In genomic region chrX:71253253-71254091, GRCh38 we compare ENCODE assay signal across 8 cellular contexts. TPM values are rescaled to one million over a fixed set of nuclear protein-coding genes. Genes with fewer than 3 reads are reported as not detected.
DNase-seq lines count a peak whose midpoint lies in the region; ATAC-seq and TF ChIP-seq lines count a peak whose summit lies in the region.

No MANE protein-coding gene starts in this region.

- peak overlapping the region; percentile 77 for H3K4me3 ChIP-seq in Jurkat, Clone E6-1 (ENCODE audit: low read length)
- peak overlapping the region; percentile 52 for H3K4me3 ChIP-seq in lung

- H3K36me3 Mint-ChIP-seq in WTC11 = peaks cover 20% of the 10 kb centered on the region

- DNase-seq in Daoy (ENCODE audit: low read depth) = peak; percentile 43
- no peak for DNase-seq in Jurkat, Clone E6-1 (ENCODE audit: low read depth, low spot score)
- DNase-seq in WTC11 (ENCODE audit: low spot score) = peak; percentile 67
- peak; percentile 66 for DNase-seq in dermis blood vessel endothelial cell
- DNase-seq in lung (ENCODE audit: low spot score) = no peak
- peak; percentile 35 to 53 for DNase-seq in stimulated activated naive CD8-positive, alpha-beta T cell treated with anti-CD3 and anti-CD28 coated beads, Interleukin-15, amount 100 ng/mL, for 72 hours
- no peak for DNase-seq in NCI-H128 (lab: John Stamatoyannopoulos, UW; ENCODE audit: unreplicated experiment)
- DNase-seq in DMS153 (lab: John Stamatoyannopoulos, UW) = no peak

- H3K36me3 ChIP-seq in lung (ENCODE audit: control insufficient read depth in 2 of 2, insufficient read depth in 2 of 2, low read length in 2 of 2) = peaks cover 4 to 7% of the 10 kb centered on the region in 2 donors

- ATAC-seq in WTC11 (peak; percentile 12), lung (ENCODE audit: insufficient read depth, low FRiP score) (no peak)
- no peak for ATAC-seq in stimulated activated naive CD8-positive, alpha-beta T cell treated with anti-CD3 and anti-CD28 coated beads, Interleukin-15, amount 100 ng/mL, for 72 hours

- CTCF ChIA-PET in WTC11 (lab: Charles Lee) = interaction anchor here (1.0 to 1.9 kb wide), 3 partner anchors 30 to 155 kb away, joined by 3 to 12 read pairs (median 8); partner anchors contain the start of genes NONO and TAF1

- H3K27ac ChIP-seq in lung (ENCODE audit: low read depth in 1 of 2, low read length in 1 of 2) = peak overlapping the region; percentile 3 to 48

- H3K4me1 ChIP-seq in lung (ENCODE audit: control insufficient read depth in 2 of 2, insufficient read depth in 2 of 2, low read length in 2 of 2) = no peaks in the 10 kb centered on the region

- TF ChIP-seq CTCF in WTC11 (IDR thresholded peaks at IDR 0.05) (no peak; the same call in 1 of the 2 replicates), lung (IDR thresholded peaks at IDR 0.05; ENCODE audit: control extremely low read depth, extremely low read depth) (no peak)

- WGBS in lung, 2 donors = 0 to 29% methylated on average over 19 to 35 of the region's 35 CpGs

- H3K27ac Mint-ChIP-seq in WTC11 = peak overlapping the region; percentile 83
- peak overlapping the region; percentile 91 to 98 for H3K27ac Mint-ChIP-seq in stimulated activated naive CD8-positive, alpha-beta T cell treated with anti-CD3 and anti-CD28 coated beads, Interleukin-15, amount 100 ng/mL, for 72 hours

- H3K27me3 Mint-ChIP-seq in WTC11 (ENCODE audit: low read depth) = no peaks in the 10 kb centered on the region
- no peaks in the 10 kb centered on the region for H3K27me3 Mint-ChIP-seq in stimulated activated naive CD8-positive, alpha-beta T cell treated with anti-CD3 and anti-CD28 coated beads, Interleukin-15, amount 100 ng/mL, for 72 hours

- H3K9me3 Mint-ChIP-seq in WTC11 = no peaks in the 10 kb centered on the region
- no peaks in the 10 kb centered on the region for H3K9me3 Mint-ChIP-seq in stimulated activated naive CD8-positive, alpha-beta T cell treated with anti-CD3 and anti-CD28 coated beads, Interleukin-15, amount 100 ng/mL, for 72 hours

- no peaks in the 10 kb centered on the region for H3K27me3 ChIP-seq in lung (ENCODE audit: control insufficient read depth, insufficient read depth)

- H3K9me3 ChIP-seq in lung (ENCODE audit: control insufficient read depth in 2 of 2, insufficient read depth in 1 of 2, low read length in 1 of 2) = no peaks in the 10 kb centered on the region

- H3K4me1 Mint-ChIP-seq in WTC11 = peaks cover 21% of the 10 kb centered on the region
- H3K4me1 Mint-ChIP-seq in stimulated activated naive CD8-positive, alpha-beta T cell treated with anti-CD3 and anti-CD28 coated beads, Interleukin-15, amount 100 ng/mL, for 72 hours = peaks cover 53% of the 10 kb centered on the region

- POLR2A ChIA-PET in WTC11 (lab: Charles Lee) = interaction anchor here (0.9 to 2.3 kb wide), 4 partner anchors 30 to 112 kb away, joined by 3 to 17 read pairs (median 4); partner anchors contain the start of genes NONO and TAF1

- peak overlapping the region; percentile 90 for H3K4me3 Mint-ChIP-seq in WTC11
- peak overlapping the region; percentile 85 to 88 for H3K4me3 Mint-ChIP-seq in stimulated activated naive CD8-positive, alpha-beta T cell treated with anti-CD3 and anti-CD28 coated beads, Interleukin-15, amount 100 ng/mL, for 72 hours

TF ChIP-seq in WTC11, 78 proteins besides CTCF, POLR2A, EP300 and RAD21:
- no peak for TF ChIP-seq TEAD1 (CRISPR knock-in tag; IDR thresholded peaks at IDR 0.05)
- no peak for TF ChIP-seq SMAD4 (CRISPR knock-in tag; IDR thresholded peaks at IDR 0.05)
- no peak for TF ChIP-seq ATF2 (CRISPR knock-in tag; IDR thresholded peaks at IDR 0.05; ENCODE audit: borderline replicate concordance, low read depth)
- TF ChIP-seq NFYB (CRISPR knock-in tag; conservative IDR thresholded peaks at IDR 0.05; ENCODE audit: low read depth) = no peak
- no peak for TF ChIP-seq GRHL2 (CRISPR knock-in tag; IDR thresholded peaks at IDR 0.05; ENCODE audit: insufficient replicate concordance, severe bottlenecking)
- TF ChIP-seq MXD4 (CRISPR knock-in tag; IDR thresholded peaks at IDR 0.05; ENCODE audit: borderline replicate concordance) = no peak
- no peak for TF ChIP-seq ZBTB21 (CRISPR knock-in tag; IDR thresholded peaks at IDR 0.05; ENCODE audit: borderline replicate concordance)
- no peak for TF ChIP-seq JAZF1 (CRISPR knock-in tag; IDR thresholded peaks at IDR 0.05)
- no peak for TF ChIP-seq ATF1 (CRISPR knock-in tag; IDR thresholded peaks at IDR 0.05)
- TF ChIP-seq RELA (CRISPR knock-in tag; IDR thresholded peaks at IDR 0.05; ENCODE audit: borderline replicate concordance) = no peak
- TF ChIP-seq E2F5 (CRISPR knock-in tag; IDR thresholded peaks at IDR 0.05) = no peak
- no peak for TF ChIP-seq CBFB (CRISPR knock-in tag; IDR thresholded peaks at IDR 0.05; ENCODE audit: low read depth)
- TF ChIP-seq HMGA2 (CRISPR knock-in tag; IDR thresholded peaks at IDR 0.05) = no peak
- no peak for TF ChIP-seq RORB (CRISPR knock-in tag; IDR thresholded peaks at IDR 0.05)

RNA-seq across cellular contexts. Expression of gene ZMYM3, which starts 0.5 kb away (rescaled TPM):
- total RNA-seq in Daoy (2014; rRNA removed; shearing (Covaris generic)) = 8.8 and 10.3 TPM in 2 replicates
- 31.6 TPM for polyA plus RNA-seq in Jurkat, Clone E6-1 (2012; ENCODE audit: insufficient read depth, insufficient read length)
- total RNA-seq in WTC11 (2021) (77.5 to 91.2 TPM (median 87.4 TPM) in 3 replicates), dermis blood vessel endothelial cell (13.8 and 25.9 TPM in 2 replicates), lung (10 to 100 TPM; 21.5 to 23.4 TPM)
- 1 to 10 TPM; 5.8 to 9.9 TPM for polyA plus RNA-seq in lung

RNA-seq across cellular contexts. Expression of gene NONO, which starts 30.0 kb away (rescaled TPM):
- total RNA-seq in Daoy (2014; rRNA removed; shearing (Covaris generic)) = 413 and 418 TPM in 2 replicates
- polyA plus RNA-seq in Jurkat, Clone E6-1 (2012; ENCODE audit: insufficient read depth, insufficient read length) = 887 TPM
- total RNA-seq in WTC11 (2021) (665 to 706 TPM (median 674 TPM) in 3 replicates), dermis blood vessel endothelial cell (445 and 525 TPM in 2 replicates), lung (100 to 1,000 TPM; 239 to 336 TPM)
- polyA plus RNA-seq in lung = 100 to 1,000 TPM in 1 of 2 donors, 10 to 100 TPM in 1; 93.5 to 139 TPM

RNA-seq across cellular contexts. Expression of gene GJB1, which starts 30.4 kb away (rescaled TPM):
- not detected in 2 replicates for total RNA-seq in Daoy (2014; rRNA removed; shearing (Covaris generic))
- not detected for polyA plus RNA-seq in Jurkat, Clone E6-1 (2012; ENCODE audit: insufficient read depth, insufficient read length)
- total RNA-seq in WTC11 (2021) (0.14 to 0.21 TPM (median 0.17 TPM) in 3 replicates), dermis blood vessel endothelial cell (not detected in 2 replicates), lung (1 to 10 TPM in 1 of 2 donors, not detected in 1; 3.7 TPM)
- 1 to 10 TPM in 1 of 2 donors, under 1 TPM in 1; 0.42 to 2.9 TPM for polyA plus RNA-seq in lung

RNA-seq across cellular contexts. Expression of gene ITGB1BP2, which starts 48.1 kb away (rescaled TPM):
- total RNA-seq in Daoy (2014; rRNA removed; shearing (Covaris generic)) = 0.65 and 1.3 TPM in 2 replicates
- polyA plus RNA-seq in Jurkat, Clone E6-1 (2012; ENCODE audit: insufficient read depth, insufficient read length) = 3.2 TPM
- total RNA-seq in WTC11 (2021) (5.8 to 6.8 TPM (median 6.1 TPM) in 3 replicates), dermis blood vessel endothelial cell (1.3 and 2.0 TPM in 2 replicates), lung (1 to 10 TPM; 2.7 to 3.5 TPM)
- under 1 TPM; 0.79 to 0.98 TPM for polyA plus RNA-seq in lung

Comparison
In these comparisons a context has a peak if more than half of its experiments do, and no peak if none do; other contexts are left out.
1. DNase-seq: peak in Daoy (single experiment), WTC11 (single experiment), dermis blood vessel endothelial cell (single experiment) and stimulated activated naive CD8-positive, alpha-beta T cell treated with anti-CD3 and anti-CD28 coated beads, Interleukin-15, amount 100 ng/mL, for 72 hours (2 of 2); none in Jurkat, Clone E6-1 (single experiment), lung (single experiment), NCI-H128 (single experiment) and DMS153 (single experiment).